ENCODE assay signal across 8 cellular contexts in the genomic region with DNA sequence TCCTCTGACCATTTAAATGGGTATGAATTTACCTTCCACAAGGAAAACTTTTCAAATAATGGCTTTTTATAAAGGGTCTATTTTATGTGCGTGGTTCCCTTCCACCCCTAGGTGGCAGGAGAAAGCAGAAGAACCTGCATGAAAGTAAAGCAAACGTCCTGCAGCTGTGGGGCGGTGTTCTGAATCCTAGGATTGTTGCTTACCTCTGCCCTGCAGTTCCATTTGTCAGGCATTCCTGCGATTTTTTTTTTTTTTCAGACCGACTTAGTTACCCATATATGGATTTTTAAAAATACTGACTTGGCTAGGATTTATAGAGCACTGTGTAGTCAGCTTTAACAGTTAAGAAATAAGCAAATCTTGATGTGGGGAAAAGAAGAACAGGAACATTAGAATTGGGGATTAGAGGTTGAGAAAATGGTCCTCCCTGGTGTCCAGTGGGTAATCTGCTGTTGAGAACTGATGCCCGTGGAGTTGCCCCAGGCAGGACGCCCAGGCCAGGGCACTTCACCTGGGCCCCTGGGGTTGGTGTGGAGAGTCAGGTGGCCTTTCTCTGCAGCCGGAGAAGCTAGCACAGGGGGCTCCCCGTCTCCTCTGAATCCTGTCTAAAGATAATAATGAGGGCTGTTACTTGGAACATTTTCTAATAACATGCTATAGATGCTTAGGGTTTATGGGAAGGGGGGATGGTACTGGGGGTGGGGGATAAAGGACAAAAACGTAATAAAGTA. TPM values are rescaled to one million over a fixed set of nuclear protein-coding genes. Genes with fewer than 3 reads are reported as not detected.
A peak's percentile ranks its signal among the peaks of the same experiment; 100 is the strongest.
DNase-seq lines count a peak whose midpoint lies in the region; ATAC-seq and TF ChIP-seq lines count a peak whose summit lies in the region.

No MANE protein-coding gene starts in this region.

- peaks cover 40% of the 10 kb centered on the region for H3K4me1 ChIP-seq in cardiac muscle cell (ENCODE audit: low read depth)
- peaks cover 38 to 54% of the 10 kb centered on the region in 2 experiments for H3K4me1 ChIP-seq in SK-N-SH (ENCODE audit: control insufficient read depth in 1 of 2, insufficient read depth in 2 of 2, low read depth in 1 of 2, low read length in 1 of 2)

- no peak overlapping the region for H3K9ac ChIP-seq in SK-N-SH

- no peaks in the 10 kb centered on the region for H3K9me2 ChIP-seq in SK-N-SH

- H3K4me2 ChIP-seq in SK-N-SH, result peak overlapping the region; percentile 70

- TF ChIP-seq RAD21 in SK-N-SH (IDR thresholded peaks at IDR 0.05; ENCODE audit: low read length), result peak; percentile 82

- DNase-seq in cardiac muscle cell (ENCODE audit: low read depth in 1 of 2, low spot score in 1 of 2) (peak; percentile 72 to 89), Right ventricle myocardium inferior (ENCODE audit: missing footprints) (no peak), HuH-7.5 (ENCODE audit: low spot score) (peak; percentile 83), SK-N-SH (peak; percentile 84), astrocyte of the hippocampus (ENCODE audit: low read depth, low spot score) (peak; percentile 92), iPS-NIHi11 (ENCODE audit: low spot score) (peak; percentile 81)

- H3K9me3 ChIP-seq in cardiac muscle cell (ENCODE audit: low read depth) (no peaks in the 10 kb centered on the region), SK-N-SH (no peaks in the 10 kb centered on the region)

- POLR2A ChIA-PET in SK-N-SH (lab: Yijun Ruan, JAX), result interaction anchor here (1.0 kb wide), 1 partner anchor 31 kb away, joined by 3 read pairs; the partner anchor contains the start of gene LTC4S

- H3K27ac ChIP-seq in cardiac muscle cell (peak overlapping the region; percentile 60), SK-N-SH (ENCODE audit: low read depth in 2 of 2, low read length in 1 of 2) (peak overlapping the region; percentile 54 to 88), skin epidermis (peak overlapping the region in 12 of 21 experiments; percentile 9 to 66 (median 38))

- 34% methylated on average over 10 of the region's 10 CpGs for WGBS in SK-N-SH (ENCODE audit: low lambda C conversion rate)

- TF ChIP-seq CTCF in cardiac muscle cell (IDR thresholded peaks at IDR 0.05; ENCODE audit: low read depth, low read length) (peak; percentile 85), SK-N-SH (IDR thresholded peaks at IDR 0.05) (peak; percentile 95)

- no peak overlapping the region for H2AFZ ChIP-seq in SK-N-SH (ENCODE audit: low read depth)

- peaks cover 74% of the 10 kb centered on the region for H3K79me2 ChIP-seq in SK-N-SH (ENCODE audit: insufficient read depth)

- peaks cover 46% of the 10 kb centered on the region for H4K20me1 ChIP-seq in SK-N-SH (ENCODE audit: insufficient read depth)

- H3K27me3 ChIP-seq in cardiac muscle cell, result no peaks in the 10 kb centered on the region
- H3K27me3 ChIP-seq in SK-N-SH (ENCODE audit: insufficient read depth), result no peaks in the 10 kb centered on the region

- ATAC-seq in Right ventricle myocardium inferior (no peak), GM21723 (IDR thresholded peaks at IDR 0.05; ENCODE audit: unreplicated experiment) (no peak)

- CTCF ChIA-PET in SK-N-SH (lab: Yijun Ruan, JAX), result interaction anchor here (0.6 to 3.1 kb wide), 33 partner anchors 9 to 436 kb away, joined by 3 to 67 read pairs (median 4); partner anchors contain the start of gene LTC4S

- TF ChIP-seq EP300 in SK-N-SH (IDR thresholded peaks at IDR 0.05; ENCODE audit: borderline replicate concordance in 1 of 2, low read depth in 1 of 2, low read length in 1 of 2), result no peak

- H3K4me3 ChIP-seq in cardiac muscle cell (no peak overlapping the region), SK-N-SH (ENCODE audit: low read depth in 2 of 2, low read length in 1 of 2) (peak overlapping the region in 1 of 2 experiments; percentile 34; a peak in 1 of 4 replicates), skin epidermis (no peak overlapping the region)

- intact Hi-C loops in Right ventricle myocardium inferior (cut with DNase I), result loop anchor here (2.0 to 5.0 kb wide), 2 partner anchors 33 to 144 kb away; partner anchors contain the start of gene TBC1D9B

- peaks cover 44% of the 10 kb centered on the region for H3F3A ChIP-seq in SK-N-SH (replicated peaks; ENCODE audit: insufficient read depth)

- peaks cover 9% of the 10 kb centered on the region for H3K36me3 ChIP-seq in cardiac muscle cell
- H3K36me3 ChIP-seq in SK-N-SH (replicated peaks in 1 of 2; ENCODE audit: control insufficient read depth in 1 of 2, insufficient read depth in 2 of 2, low read length in 1 of 2), result peaks cover 9 to 12% of the 10 kb centered on the region in 2 experiments

TF ChIP-seq in SK-N-SH, 30 proteins besides CTCF, POLR2A, EP300 and RAD21:
- no peak for TF ChIP-seq FOSL2 (IDR thresholded peaks at IDR 0.05; ENCODE audit: borderline replicate concordance, low read depth)
- 0 out of 2 replicates have a peak, but pooled peaks have one; percentile 22 for TF ChIP-seq MXI1 (IDR thresholded peaks at IDR 0.05; ENCODE audit: low read depth, low read length)
- 0 out of 2 replicates have a peak, but pooled peaks have one; percentile 5 for TF ChIP-seq NRF1 (IDR thresholded peaks at IDR 0.05; ENCODE audit: low read depth, low read length)
- TF ChIP-seq CHD2 (IDR thresholded peaks at IDR 0.05; ENCODE audit: low read length, partially characterized antibody), result peak; percentile 20
- TF ChIP-seq YY1 (IDR thresholded peaks at IDR 0.05; ENCODE audit: low read depth), result peak; percentile 20; the same call in 1 of the 2 replicates
- TF ChIP-seq RXRA (IDR thresholded peaks at IDR 0.05; ENCODE audit: borderline replicate concordance, low read depth), result no peak
- TF ChIP-seq RCOR1 (IDR thresholded peaks at IDR 0.05; ENCODE audit: low read length), result peak; percentile 44; the same call in 1 of the 2 replicates
- no peak for TF ChIP-seq FOXM1 (IDR thresholded peaks at IDR 0.05; ENCODE audit: low read depth)
- peak; percentile 54; the same call in 1 of the 2 replicates for TF ChIP-seq SMC3 (IDR thresholded peaks at IDR 0.05; ENCODE audit: low read depth, low read length)

RNA-seq across cellular contexts. Expression of gene LTC4S, which starts 30.4 kb away (rescaled TPM):
- 5.3 and 10.2 TPM in 2 replicates for total RNA-seq in cardiac muscle cell
- 7.8 and 14.0 TPM in 2 replicates for polyA plus RNA-seq in cardiac muscle cell
- 10.3 TPM for total RNA-seq in Right ventricle myocardium inferior
- 0.34 and 0.43 TPM in 2 replicates for polyA plus RNA-seq in SK-N-SH (2012; rRNA removed)
- 0.14 TPM in 1 of 2 replicates, not detected in the other for polyA plus RNA-seq in SK-N-SH (2012; cell fraction: cytosol; rRNA removed)
- 0.67 and 0.75 TPM in 2 replicates for polyA plus RNA-seq in SK-N-SH (2012; cell fraction: nucleus; rRNA removed)

RNA-seq across cellular contexts. Expression of gene MAML1, which starts 30.8 kb away (rescaled TPM):
- total RNA-seq in cardiac muscle cell, result 35.8 and 38.8 TPM in 2 replicates
- 14.4 and 24.2 TPM in 2 replicates for polyA plus RNA-seq in cardiac muscle cell
- 11.1 TPM for total RNA-seq in Right ventricle myocardium inferior
- 4.4 and 8.1 TPM in 2 replicates for polyA plus RNA-seq in SK-N-SH (2012; rRNA removed)
- polyA plus RNA-seq in SK-N-SH (2012; cell fraction: cytosol; rRNA removed), result 4.1 and 5.5 TPM in 2 replicates
- polyA plus RNA-seq in SK-N-SH (2012; cell fraction: nucleus; rRNA removed), result 11.6 and 12.4 TPM in 2 replicates

RNA-seq across cellular contexts. Expression of gene MGAT4B, which starts 43.3 kb away (rescaled TPM):
- total RNA-seq in cardiac muscle cell (192 and 196 TPM in 2 replicates), Right ventricle myocardium inferior (98.9 TPM)
- polyA plus RNA-seq in cardiac muscle cell (184 and 221 TPM in 2 replicates), SK-N-SH (2012; rRNA removed) (174 and 190 TPM in 2 replicates)
- polyA plus RNA-seq in SK-N-SH (2012; cell fraction: cytosol; rRNA removed), result 120 and 170 TPM in 2 replicates
- 434 and 545 TPM in 2 replicates for polyA plus RNA-seq in SK-N-SH (2012; cell fraction: nucleus; rRNA removed)

RNA-seq across cellular contexts. Expression of gene SQSTM1, which starts 57.3 kb away (rescaled TPM):
- total RNA-seq in cardiac muscle cell (110 and 115 TPM in 2 replicates), Right ventricle myocardium inferior (407 TPM)
- polyA plus RNA-seq in cardiac muscle cell (108 and 144 TPM in 2 replicates), SK-N-SH (2012; rRNA removed) (181 and 185 TPM in 2 replicates)
- polyA plus RNA-seq in SK-N-SH (2012; cell fraction: cytosol; rRNA removed), result 98.5 and 121 TPM in 2 replicates
- 413 and 442 TPM in 2 replicates for polyA plus RNA-seq in SK-N-SH (2012; cell fraction: nucleus; rRNA removed)
